In the genomic region with DNA sequence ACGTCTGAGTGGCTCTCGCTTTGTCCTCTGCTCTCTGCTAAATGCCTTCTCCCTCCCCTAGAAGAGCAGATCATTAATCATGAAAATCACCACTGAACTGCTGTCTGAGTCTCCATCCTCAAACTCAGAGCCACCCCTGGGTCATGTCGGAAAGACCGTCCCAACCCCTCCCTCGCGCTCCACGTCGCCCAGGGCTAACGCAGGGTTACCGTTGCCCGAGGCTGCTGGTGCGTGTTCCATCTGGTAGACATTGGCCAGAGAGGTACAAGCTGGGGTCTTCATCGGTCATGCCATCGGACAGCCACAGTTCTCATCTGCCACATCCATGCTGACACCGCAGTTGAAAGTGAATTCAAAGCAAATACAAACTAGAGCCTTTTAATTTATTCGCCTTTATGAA, we compare ENCODE assay signal across 23 cellular contexts.
"Had no signal": no experiment of that assay in that cellular context is flagged by ENCODE, and none has a peak within 500 bp of the region (broad histone marks: within the 10 kb centered on the region; RNA-seq: fewer than 3 reads in every experiment).

No MANE protein-coding gene starts in this region.

- H3K36me3 ChIP-seq: thoracic aorta had no signal

- FAIRE-seq: endothelial cell of umbilical vein, frontal cortex, TTC549 had no signal

- H3K4me1 ChIP-seq: body of pancreas had no signal

- H3K4me3 ChIP-seq: body of pancreas, cardiac muscle cell, thoracic aorta had no signal

- H3K36me3 Mint-ChIP-seq: memory B cell had no signal

- H3K9me3 Mint-ChIP-seq: activated naive CD8-positive, alpha-beta T cell treated with anti-CD3 and anti-CD28 coated beads, Interleukin-2, amount 50 U/mL, for 24 hours; activated T-cell treated with anti-CD3 and anti-CD28 coated beads, Interleukin-2, amount 50 U/mL, for 4 hours; activated T-helper 2 cell treated with anti-CD3 and anti-CD28 coated beads, Interferon-gamma antibody, Interleukin-2, Interleukin-4, amounts not matched to agents 10 μg/mL and 5 μg/mL and 100 μg/mL, durations not matched to agents 14 hours and 24 hours and 36 hours; dendritic cell treated with granulocyte-macrophage colony-stimulating factor and Interleukin-4, amounts not matched to agents 40 ng/mL and 50 ng/mL, for 4 days; memory B cell had no signal

- H3K27ac ChIP-seq: body of pancreas, cardiac muscle cell, thoracic aorta had no signal

- H3K27ac Mint-ChIP-seq: activated naive CD8-positive, alpha-beta T cell treated with anti-CD3 and anti-CD28 coated beads, Interleukin-2, amount 50 U/mL, for 24 hours; activated T-helper 2 cell treated with anti-CD3 and anti-CD28 coated beads, Interferon-gamma antibody, Interleukin-2, Interleukin-4, amounts not matched to agents 10 μg/mL and 5 μg/mL and 100 μg/mL, durations not matched to agents 14 hours and 24 hours and 36 hours; dendritic cell treated with granulocyte-macrophage colony-stimulating factor and Interleukin-4, amounts not matched to agents 40 ng/mL and 50 ng/mL, for 4 days; memory B cell; progenitor cell of endocrine pancreas had no signal

- H3K27me3 ChIP-seq: body of pancreas, cardiac muscle cell had no signal

- H3K4me3 Mint-ChIP-seq: activated naive CD8-positive, alpha-beta T cell treated with anti-CD3 and anti-CD28 coated beads, Interleukin-2, amount 50 U/mL, for 24 hours; activated T-cell treated with anti-CD3 and anti-CD28 coated beads, Interleukin-2, amount 50 U/mL, for 4 hours; dendritic cell treated with granulocyte-macrophage colony-stimulating factor and Interleukin-4, amounts not matched to agents 40 ng/mL and 50 ng/mL, for 4 days; memory B cell had no signal

- H3K4me1 Mint-ChIP-seq: activated naive CD8-positive, alpha-beta T cell treated with anti-CD3 and anti-CD28 coated beads, Interleukin-2, amount 50 U/mL, for 24 hours; memory B cell had no signal

- H3K9me3 ChIP-seq: body of pancreas, thoracic aorta had no signal

- ATAC-seq: activated naive CD8-positive, alpha-beta T cell treated with anti-CD3 and anti-CD28 coated beads, Interleukin-2, amount 50 U/mL, for 24 hours; activated T-cell treated with anti-CD3 and anti-CD28 coated beads, Interleukin-2, amount 50 U/mL, for 4 hours; body of pancreas; esophagus mucosa; SK-N-SH treated with all-trans-retinoic acid at 6 μM for 48 hours had no signal

- DNase-seq: activated CD8-positive, alpha-beta memory T cell treated with anti-CD3 and anti-CD28 coated beads, Interleukin-2, amount 50 U/mL, for 48 hours; activated naive CD4-positive, alpha-beta T cell treated with anti-CD3 and anti-CD28 coated beads, Interleukin-2, amount 50 U/mL, for 16 hours; activated naive CD8-positive, alpha-beta T cell treated with anti-CD3 and anti-CD28 coated beads, Interleukin-2, amount 50 U/mL, for 24 hours; activated T-cell treated with anti-CD3 and anti-CD28 coated beads, Interleukin-2, amount 50 U/mL, for 4 hours; anterior cingulate cortex; body of pancreas; effector memory CD4-positive, alpha-beta T cell; hypothalamus; occipital lobe; retina; stimulated activated CD4-positive, alpha-beta T cell treated with anti-CD3 and anti-CD28 coated beads, Interleukin-2, amount 100 ng/mL, for 48 hours; stimulated activated naive CD4-positive, alpha-beta T cell treated with Interleukin-2 at 50 U/mL for 16 hours had no signal
